Comparison of ENCODE assay signal across 10 cellular contexts in genomic region chr6:30238178-30238795, GRCh38.
DNase-seq lines count a peak whose midpoint lies in the region; ATAC-seq and TF ChIP-seq lines count a peak whose summit lies in the region.
"Had no signal": no experiment of that assay in that cellular context is flagged by ENCODE, and none has a peak within 500 bp of the region (broad histone marks: within the 10 kb centered on the region; RNA-seq: fewer than 3 reads in every experiment).

No MANE protein-coding gene starts in this region.

- no peak overlapping the region for H3K4me3 ChIP-seq in GM12865 (ENCODE audit: low read depth, low read length)

- DNase-seq in AG20443 (ENCODE audit: low spot score) (peak; percentile 50), GM12865 (ENCODE audit: low read depth) (peak; percentile 48), iPS-NIHi7 (ENCODE audit: extremely low spot score) (peak; percentile 54), NCI-H526 treated with DMSO at 0.1 percent for 48 hours (lab: John Stamatoyannopoulos, UW) (no peak), NOMO-1 treated with dmso at 0.1 percent for 144 hours (lab: John Stamatoyannopoulos, UW; ENCODE audit: unreplicated experiment) (no peak)
- DNase-seq: activated naive CD8-positive, alpha-beta T cell treated with anti-CD3 and anti-CD28 coated beads, Interleukin-2, amount 10 ng/mL, durations not matched to agents 7 days and 5 days; stimulated activated CD4-positive, alpha-beta T cell treated with anti-CD3 and anti-CD28 coated beads, Interleukin-2, amount 100 ng/mL, for 48 hours had no signal

- ATAC-seq in SK-N-SH treated with all-trans-retinoic acid at 6 μM for 48 hours: peak; percentile 49; the same call in 1 of the 3 replicates
- ATAC-seq in GM21423 (IDR thresholded peaks at IDR 0.05; ENCODE audit: unreplicated experiment): no peak
- ATAC-seq in HG02588 (IDR thresholded peaks at IDR 0.05; ENCODE audit: unreplicated experiment): no peak

- peak; percentile 57 for TF ChIP-seq CTCF in GM12865 (IDR thresholded peaks at IDR 0.05; ENCODE audit: insufficient read depth, low read depth, low read length, missing control alignments)

TF ChIP-seq in SK-N-SH treated with all-trans-retinoic acid at 6 μM for 48 hours, 23 proteins besides CTCF, POLR2A, EP300 and RAD21:
- TF ChIP-seq ARNTL (CRISPR knock-in tag; IDR thresholded peaks at IDR 0.05; ENCODE audit: borderline replicate concordance, low read depth) (no peak), SNAI2 (CRISPR knock-in tag; IDR thresholded peaks at IDR 0.05) (no peak), ISL1 (CRISPR knock-in tag; IDR thresholded peaks at IDR 0.05) (no peak), GLIS3 (CRISPR knock-in tag; IDR thresholded peaks at IDR 0.05) (no peak), ZFP30 (CRISPR knock-in tag; IDR thresholded peaks at IDR 0.05) (no peak), TCF4 (CRISPR knock-in tag; IDR thresholded peaks at IDR 0.05; ENCODE audit: borderline replicate concordance) (no peak), CSRNP3 (CRISPR knock-in tag; IDR thresholded peaks at IDR 0.05) (no peak), OSR1 (CRISPR knock-in tag; IDR thresholded peaks at IDR 0.05) (no peak), ZFP3 (CRISPR knock-in tag; IDR thresholded peaks at IDR 0.05) (no peak), POU6F1 (CRISPR knock-in tag; IDR thresholded peaks at IDR 0.05; ENCODE audit: borderline replicate concordance, low read depth) (no peak), ZNF565 (CRISPR knock-in tag; conservative IDR thresholded peaks at IDR 0.05; ENCODE audit: low read depth) (no peak), TOX (CRISPR knock-in tag; IDR thresholded peaks at IDR 0.05; ENCODE audit: borderline replicate concordance) (no peak), RARB (CRISPR knock-in tag; IDR thresholded peaks at IDR 0.05) (no peak), ZC3H10 (CRISPR knock-in tag; IDR thresholded peaks at IDR 0.05) (no peak), ZNF70 (CRISPR knock-in tag; IDR thresholded peaks at IDR 0.05) (no peak), CSDC2 (CRISPR knock-in tag; IDR thresholded peaks at IDR 0.05) (no peak)
- TF ChIP-seq, protein P1, sequence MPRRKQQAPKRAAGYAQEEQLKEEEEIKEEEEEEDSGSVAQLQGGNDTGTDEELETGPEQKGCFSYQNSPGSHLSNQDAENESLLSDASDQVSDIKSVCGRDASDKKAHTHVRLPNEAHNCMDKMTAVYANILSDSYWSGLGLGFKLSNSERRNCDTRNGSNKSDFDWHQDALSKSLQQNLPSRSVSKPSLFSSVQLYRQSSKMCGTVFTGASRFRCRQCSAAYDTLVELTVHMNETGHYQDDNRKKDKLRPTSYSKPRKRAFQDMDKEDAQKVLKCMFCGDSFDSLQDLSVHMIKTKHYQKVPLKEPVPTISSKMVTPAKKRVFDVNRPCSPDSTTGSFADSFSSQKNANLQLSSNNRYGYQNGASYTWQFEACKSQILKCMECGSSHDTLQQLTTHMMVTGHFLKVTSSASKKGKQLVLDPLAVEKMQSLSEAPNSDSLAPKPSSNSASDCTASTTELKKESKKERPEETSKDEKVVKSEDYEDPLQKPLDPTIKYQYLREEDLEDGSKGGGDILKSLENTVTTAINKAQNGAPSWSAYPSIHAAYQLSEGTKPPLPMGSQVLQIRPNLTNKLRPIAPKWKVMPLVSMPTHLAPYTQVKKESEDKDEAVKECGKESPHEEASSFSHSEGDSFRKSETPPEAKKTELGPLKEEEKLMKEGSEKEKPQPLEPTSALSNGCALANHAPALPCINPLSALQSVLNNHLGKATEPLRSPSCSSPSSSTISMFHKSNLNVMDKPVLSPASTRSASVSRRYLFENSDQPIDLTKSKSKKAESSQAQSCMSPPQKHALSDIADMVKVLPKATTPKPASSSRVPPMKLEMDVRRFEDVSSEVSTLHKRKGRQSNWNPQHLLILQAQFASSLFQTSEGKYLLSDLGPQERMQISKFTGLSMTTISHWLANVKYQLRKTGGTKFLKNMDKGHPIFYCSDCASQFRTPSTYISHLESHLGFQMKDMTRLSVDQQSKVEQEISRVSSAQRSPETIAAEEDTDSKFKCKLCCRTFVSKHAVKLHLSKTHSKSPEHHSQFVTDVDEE (CRISPR knock-in tag; IDR thresholded peaks at IDR 0.05): no peak
- TF ChIP-seq, protein P2, sequence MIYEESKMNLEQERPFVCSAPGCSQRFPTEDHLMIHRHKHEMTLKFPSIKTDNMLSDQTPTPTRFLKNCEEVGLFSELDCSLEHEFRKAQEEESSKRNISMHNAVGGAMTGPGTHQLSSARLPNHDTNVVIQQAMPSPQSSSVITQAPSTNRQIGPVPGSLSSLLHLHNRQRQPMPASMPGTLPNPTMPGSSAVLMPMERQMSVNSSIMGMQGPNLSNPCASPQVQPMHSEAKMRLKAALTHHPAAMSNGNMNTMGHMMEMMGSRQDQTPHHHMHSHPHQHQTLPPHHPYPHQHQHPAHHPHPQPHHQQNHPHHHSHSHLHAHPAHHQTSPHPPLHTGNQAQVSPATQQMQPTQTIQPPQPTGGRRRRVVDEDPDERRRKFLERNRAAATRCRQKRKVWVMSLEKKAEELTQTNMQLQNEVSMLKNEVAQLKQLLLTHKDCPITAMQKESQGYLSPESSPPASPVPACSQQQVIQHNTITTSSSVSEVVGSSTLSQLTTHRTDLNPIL (CRISPR knock-in tag; IDR thresholded peaks at IDR 0.05; ENCODE audit: low read depth): no peak

Comparison
In these comparisons a context has a peak if more than half of its experiments do, and no peak if none do; other contexts are left out.
1. DNase-seq: peak in AG20443 (single experiment), GM12865 (single experiment) and iPS-NIHi7 (single experiment); none in NCI-H526 treated with DMSO at 0.1 percent for 48 hours (single experiment) and NOMO-1 treated with dmso at 0.1 percent for 144 hours (single experiment).